Comparison of ENCODE assay signal across 8 cellular contexts in the genomic region with DNA sequence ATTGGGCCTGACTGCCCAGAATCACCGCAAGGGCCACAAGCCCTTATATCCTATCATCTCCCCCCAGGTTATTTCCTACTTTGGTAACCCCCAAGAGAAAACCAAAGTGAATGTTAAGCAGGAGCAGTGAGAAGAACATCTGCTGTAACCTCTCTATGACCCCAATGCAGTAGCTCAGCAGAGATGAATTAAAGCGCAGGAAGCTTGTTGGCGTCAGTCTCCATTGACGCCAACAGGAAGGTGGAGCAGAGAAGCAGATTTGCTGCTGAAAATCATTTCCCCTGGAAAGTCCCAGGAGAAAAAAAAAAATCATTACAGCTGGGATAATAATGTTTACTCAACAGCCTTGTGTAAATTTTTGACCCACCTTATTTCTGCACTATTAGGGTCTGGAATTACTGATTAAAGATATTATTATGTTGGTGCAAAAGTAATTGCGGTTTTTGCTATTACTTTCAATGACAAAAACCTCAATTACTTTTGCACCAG. TPM values are rescaled to one million over a fixed set of nuclear protein-coding genes. Genes with fewer than 3 reads are reported as not detected.
DNase-seq lines count a peak whose midpoint lies in the region; ATAC-seq and TF ChIP-seq lines count a peak whose summit lies in the region.

No MANE protein-coding gene starts in this region.

- no peak overlapping the region for H3K27ac Mint-ChIP-seq in stimulated activated memory B cell treated with anti-CD40 and anti-IgM and Interleukin-4, amounts not matched to agents 10 μg/mL and 1 μg/mL and 100 μg/mL, for 72 hours
- H3K27ac Mint-ChIP-seq in endothelial cell (ENCODE audit: unreplicated experiment): no peak overlapping the region

- H3K4me3 ChIP-seq in GM12864 (ENCODE audit: low read depth, low read length) (no peak overlapping the region), left ventricle myocardium inferior (no peak overlapping the region)

- peaks cover 21% of the 10 kb centered on the region for H3K9me3 Mint-ChIP-seq in stimulated activated memory B cell treated with anti-CD40 and anti-IgM and Interleukin-4, amounts not matched to agents 10 μg/mL and 1 μg/mL and 100 μg/mL, for 72 hours
- no peaks in the 10 kb centered on the region for H3K9me3 Mint-ChIP-seq in endothelial cell (ENCODE audit: unreplicated experiment)

- peaks cover 28% of the 10 kb centered on the region for H3K4me1 ChIP-seq in left ventricle myocardium inferior

- DNase-seq in GM12864 (ENCODE audit: low read depth) (peak; percentile 4), NCI-H226 (peak; percentile 83), left ventricle myocardium inferior (peak; percentile 32), SW480 (ENCODE audit: low spot score) (no peak), midbrain (lab: John Stamatoyannopoulos, UW) (no peak), endothelial cell (ENCODE audit: low spot score) (no peak)

- peaks cover 19% of the 10 kb centered on the region for H3K9me3 ChIP-seq in left ventricle myocardium inferior (replicated peaks)

- H3K36me3 Mint-ChIP-seq in stimulated activated memory B cell treated with anti-CD40 and anti-IgM and Interleukin-4, amounts not matched to agents 10 μg/mL and 1 μg/mL and 100 μg/mL, for 72 hours: no peaks in the 10 kb centered on the region
- no peaks in the 10 kb centered on the region for H3K36me3 Mint-ChIP-seq in endothelial cell (ENCODE audit: low read depth, unreplicated experiment)

- peak overlapping the region; percentile 34 for H3K27ac ChIP-seq in left ventricle myocardium inferior (replicated peaks)

- H3K4me3 Mint-ChIP-seq in stimulated activated memory B cell treated with anti-CD40 and anti-IgM and Interleukin-4, amounts not matched to agents 10 μg/mL and 1 μg/mL and 100 μg/mL, for 72 hours: no peak overlapping the region
- H3K4me3 Mint-ChIP-seq in endothelial cell (ENCODE audit: unreplicated experiment): no peak overlapping the region

- peak; percentile 84 for ATAC-seq in GM21529 (IDR thresholded peaks at IDR 0.05; ENCODE audit: unreplicated experiment)
- ATAC-seq in stimulated activated memory B cell treated with anti-CD40 and anti-IgM and Interleukin-4, amounts not matched to agents 10 μg/mL and 1 μg/mL and 100 μg/mL, for 72 hours: no peak

- intact Hi-C loops in left ventricle myocardium inferior (cut with micrococcal nuclease): no loop called here

- no peaks in the 10 kb centered on the region for H3K4me1 Mint-ChIP-seq in stimulated activated memory B cell treated with anti-CD40 and anti-IgM and Interleukin-4, amounts not matched to agents 10 μg/mL and 1 μg/mL and 100 μg/mL, for 72 hours
- H3K4me1 Mint-ChIP-seq in endothelial cell (ENCODE audit: unreplicated experiment): no peaks in the 10 kb centered on the region

- TF ChIP-seq CTCF in GM12864 (IDR thresholded peaks at IDR 0.05; ENCODE audit: low read depth, low read length, missing control alignments) (no peak), left ventricle myocardium inferior (IDR thresholded peaks at IDR 0.05; ENCODE audit: borderline replicate concordance) (no peak), endothelial cell (IDR thresholded peaks at IDR 0.05; ENCODE audit: unreplicated experiment) (no peak)

- no peaks in the 10 kb centered on the region for H3K36me3 ChIP-seq in left ventricle myocardium inferior

- peaks cover 10% of the 10 kb centered on the region for H3K27me3 Mint-ChIP-seq in stimulated activated memory B cell treated with anti-CD40 and anti-IgM and Interleukin-4, amounts not matched to agents 10 μg/mL and 1 μg/mL and 100 μg/mL, for 72 hours
- no peaks in the 10 kb centered on the region for H3K27me3 Mint-ChIP-seq in endothelial cell (ENCODE audit: unreplicated experiment)

- H3K27me3 ChIP-seq in left ventricle myocardium inferior (ENCODE audit: low read depth): no peaks in the 10 kb centered on the region

RNA-seq across cellular contexts. Expression of a gene that starts 33.2 kb away (rescaled TPM):
- total RNA-seq in left ventricle myocardium inferior (0.16 TPM), endothelial cell (ENCODE audit: unreplicated experiment) (not detected)

Comparison
In these comparisons a context has a peak if more than half of its experiments do, and no peak if none do; other contexts are left out.
1. DNase-seq: peak in GM12864 (single experiment), NCI-H226 (single experiment) and left ventricle myocardium inferior (single experiment); none in SW480 (single experiment), midbrain (single experiment) and endothelial cell (single experiment).